10 cellular contexts compared by ENCODE assay signal in the genomic region with DNA sequence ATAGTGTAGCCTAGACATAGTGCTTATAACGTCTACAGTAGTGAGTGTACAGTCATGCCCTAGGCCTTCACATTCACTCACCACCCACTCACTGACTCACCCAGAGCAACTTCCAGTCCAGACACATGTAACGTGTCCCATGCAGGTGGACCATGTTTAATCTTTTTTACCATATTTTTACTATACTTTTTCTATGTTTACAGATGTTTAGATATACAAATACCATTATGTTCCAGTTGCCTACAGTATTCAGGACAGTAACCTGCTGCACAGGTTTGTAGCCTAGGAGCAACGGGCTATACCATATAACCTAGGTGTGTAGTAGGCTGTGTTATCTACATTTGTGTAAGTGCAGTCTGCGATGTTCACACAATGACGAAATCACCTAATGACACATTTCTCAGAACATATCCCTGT. TPM values are rescaled to one million over a fixed set of nuclear protein-coding genes. Genes with fewer than 3 reads are reported as not detected.
DNase-seq lines count a peak whose midpoint lies in the region; ATAC-seq and TF ChIP-seq lines count a peak whose summit lies in the region.
"Had no signal": no experiment of that assay in that cellular context is flagged by ENCODE, and none has a peak within 500 bp of the region (broad histone marks: within the 10 kb centered on the region; RNA-seq: fewer than 3 reads in every experiment).

No MANE protein-coding gene starts in this region.

- H3K4ac ChIP-seq in mesenchymal stem cell (ENCODE audit: low read depth in 1 of 2, low read length in 2 of 2): no peak overlapping the region

- TF ChIP-seq POLR2A in adrenal gland (IDR thresholded peaks at IDR 0.05): no peak

- H3K79me1 ChIP-seq in mesenchymal stem cell (replicated peaks; ENCODE audit: low read length, poor library complexity, severe bottlenecking): peaks cover 10% of the 10 kb centered on the region

- no peak overlapping the region for H3K23ac ChIP-seq in mesenchymal stem cell (ENCODE audit: low read length in 2 of 2)

- no peak overlapping the region for H3K18ac ChIP-seq in mesenchymal stem cell (ENCODE audit: low read depth in 1 of 2, low read length in 2 of 2)

- no peak overlapping the region for H2BK120ac ChIP-seq in mesenchymal stem cell (ENCODE audit: low read depth, low read length)

- H3K9ac ChIP-seq in mesenchymal stem cell (ENCODE audit: low read length): no peak overlapping the region

- DNase-seq in heart right ventricle (no peak), left ventricle myocardium inferior (no peak), adrenal gland (peak; percentile 21 to 65 (median 40)), mesenchymal stem cell (peak; percentile 63), upper lobe of right lung (no peak), NCI-H146 treated with DMSO at 0.1 percent for 48 hours (lab: John Stamatoyannopoulos, UW; ENCODE audit: unreplicated experiment) (no peak), inferior parietal cortex (ENCODE audit: extremely low spot score) (no peak), cerebellar cortex (ENCODE audit: low spot score) (no peak)
- DNase-seq: Kasumi-1, T1000 had no signal

- H3K4me2 ChIP-seq in mesenchymal stem cell (ENCODE audit: low read length, poor library complexity, severe bottlenecking): no peak overlapping the region

- no peaks in the 10 kb centered on the region for H3K36me3 ChIP-seq in heart right ventricle
- no peaks in the 10 kb centered on the region for H3K36me3 ChIP-seq in left ventricle myocardium inferior
- H3K36me3 ChIP-seq in adrenal gland (replicated peaks in 1 of 2): no peaks in the 10 kb centered on the region
- no peaks in the 10 kb centered on the region for H3K36me3 ChIP-seq in mesenchymal stem cell (ENCODE audit: control insufficient read depth in 1 of 2, insufficient read depth in 2 of 2, low read depth in 1 of 2, low read length in 2 of 2)
- H3K36me3 ChIP-seq in upper lobe of right lung: no peaks in the 10 kb centered on the region

- H2AK5ac ChIP-seq in mesenchymal stem cell (ENCODE audit: low read length, severe bottlenecking): no peak overlapping the region

- WGBS in heart right ventricle, 2 donors: 66% methylated on average over 5 of the region's 5 CpGs
- 56 to 67% (median 66%) methylated on average over 5 of the region's 5 CpGs for WGBS in adrenal gland, 4 donors
- 40% methylated on average over 2 of the region's 5 CpGs for WGBS in mesenchymal stem cell

- H3K27ac ChIP-seq in heart right ventricle: no peak overlapping the region
- H3K27ac ChIP-seq in left ventricle myocardium inferior (replicated peaks): no peak overlapping the region
- H3K27ac ChIP-seq in adrenal gland: no peak overlapping the region
- H3K27ac ChIP-seq in mesenchymal stem cell (ENCODE audit: low read length, poor library complexity, severe bottlenecking): peak overlapping the region; percentile 1
- H3K27ac ChIP-seq in upper lobe of right lung: no peak overlapping the region

- H3K27me3 ChIP-seq in heart right ventricle: no peaks in the 10 kb centered on the region
- H3K27me3 ChIP-seq in left ventricle myocardium inferior (ENCODE audit: low read depth): no peaks in the 10 kb centered on the region
- H3K27me3 ChIP-seq in adrenal gland: no peaks in the 10 kb centered on the region
- H3K27me3 ChIP-seq in mesenchymal stem cell (ENCODE audit: control insufficient read depth in 1 of 2, insufficient read depth in 1 of 2, low read length in 2 of 2): no peaks in the 10 kb centered on the region
- no peaks in the 10 kb centered on the region for H3K27me3 ChIP-seq in upper lobe of right lung

- no peak for TF ChIP-seq CTCF in heart right ventricle (IDR thresholded peaks at IDR 0.05)
- no peak for TF ChIP-seq CTCF in left ventricle myocardium inferior (IDR thresholded peaks at IDR 0.05; ENCODE audit: borderline replicate concordance)
- no peak for TF ChIP-seq CTCF in adrenal gland (IDR thresholded peaks at IDR 0.05)
- TF ChIP-seq CTCF in upper lobe of right lung (IDR thresholded peaks at IDR 0.05): no peak

- H3K9me3 ChIP-seq in heart right ventricle (no peaks in the 10 kb centered on the region), left ventricle myocardium inferior (replicated peaks) (no peaks in the 10 kb centered on the region), adrenal gland (replicated peaks in 1 of 3) (no peaks in the 10 kb centered on the region), mesenchymal stem cell (ENCODE audit: control insufficient read depth, low read length) (no peaks in the 10 kb centered on the region), upper lobe of right lung (no peaks in the 10 kb centered on the region)

- H2BK15ac ChIP-seq in mesenchymal stem cell (ENCODE audit: low read depth, poor library complexity, severe bottlenecking): no peak overlapping the region

- peak in 5 of 8 donors; percentile 55 to 85 (median 72) for ATAC-seq in heart right ventricle
- peak; percentile 80 for ATAC-seq in upper lobe of right lung

- H2AFZ ChIP-seq in mesenchymal stem cell (ENCODE audit: low read depth, low read length): no peak overlapping the region

- no peak overlapping the region for H4K91ac ChIP-seq in mesenchymal stem cell (ENCODE audit: low read length)

- H3K4me3 ChIP-seq in heart right ventricle (no peak overlapping the region), left ventricle myocardium inferior (no peak overlapping the region), adrenal gland (no peak overlapping the region), mesenchymal stem cell (ENCODE audit: insufficient read depth in 1 of 2, low read depth in 1 of 2, low read length in 2 of 2) (no peak overlapping the region), upper lobe of right lung (no peak overlapping the region)

- no peak overlapping the region for H2BK12ac ChIP-seq in mesenchymal stem cell (ENCODE audit: low read length in 2 of 2)

- intact Hi-C loops in heart right ventricle (cut with DNase I): no loop called here
- intact Hi-C loops in left ventricle myocardium inferior (cut with micrococcal nuclease): no loop called here
- intact Hi-C loops in adrenal gland (cut with DNase I): no loop called here
- intact Hi-C loops in upper lobe of right lung (cut with DNase I): no loop called here

- no peak overlapping the region for H2BK5ac ChIP-seq in mesenchymal stem cell (ENCODE audit: low read depth, low read length, poor library complexity, severe bottlenecking)

- no peak overlapping the region for H4K8ac ChIP-seq in mesenchymal stem cell (ENCODE audit: low read length)

- H3K4me1 ChIP-seq in heart right ventricle (peaks cover 0 to 40% (median 22%) of the 10 kb centered on the region in 9 donors), left ventricle myocardium inferior (peaks cover 31% of the 10 kb centered on the region), adrenal gland (replicated peaks in 1 of 2) (peaks cover 0 to 15% of the 10 kb centered on the region in 2 donors), mesenchymal stem cell (ENCODE audit: control insufficient read depth, insufficient read depth, low read depth, low read length) (peaks cover 3% of the 10 kb centered on the region), upper lobe of right lung (peaks cover 17% of the 10 kb centered on the region)

- no peak overlapping the region for H3K14ac ChIP-seq in mesenchymal stem cell (ENCODE audit: low read length in 2 of 2)

RNA-seq across cellular contexts. Expression of gene MPP7, which starts 11.0 kb away (rescaled TPM):
- total RNA-seq in heart right ventricle: 10 to 100 TPM; 10.4 to 20.0 (median 15.1) TPM
- polyA plus RNA-seq in heart right ventricle: 1 to 10 TPM; 3.1 to 3.5 TPM
- 14.7 TPM for total RNA-seq in left ventricle myocardium inferior
- total RNA-seq in adrenal gland: 10 to 100 TPM in 1 of 8 donors, 1 to 10 TPM in 7; 3.0 to 12.0 (median 6.6) TPM
- polyA plus RNA-seq in adrenal gland: 1 to 10 TPM; 1.7 to 3.5 (median 1.8) TPM
- polyA plus RNA-seq in mesenchymal stem cell (2013, experiment 1 of 2): 0.10 TPM
- polyA plus RNA-seq in mesenchymal stem cell (2013, experiment 2 of 2): 0.14 TPM
- 36.8 TPM for total RNA-seq in upper lobe of right lung

Comparison
In these comparisons a context has a peak if more than half of its experiments do, and no peak if none do; other contexts are left out.
1. DNase-seq: peak in adrenal gland (7 of 7) and mesenchymal stem cell (single experiment); none in heart right ventricle (0 of 2), left ventricle myocardium inferior (single experiment), upper lobe of right lung (single experiment), NCI-H146 treated with DMSO at 0.1 percent for 48 hours (single experiment), inferior parietal cortex (single experiment) and cerebellar cortex (single experiment).